8 cellular contexts compared by ENCODE assay signal in the genomic region with DNA sequence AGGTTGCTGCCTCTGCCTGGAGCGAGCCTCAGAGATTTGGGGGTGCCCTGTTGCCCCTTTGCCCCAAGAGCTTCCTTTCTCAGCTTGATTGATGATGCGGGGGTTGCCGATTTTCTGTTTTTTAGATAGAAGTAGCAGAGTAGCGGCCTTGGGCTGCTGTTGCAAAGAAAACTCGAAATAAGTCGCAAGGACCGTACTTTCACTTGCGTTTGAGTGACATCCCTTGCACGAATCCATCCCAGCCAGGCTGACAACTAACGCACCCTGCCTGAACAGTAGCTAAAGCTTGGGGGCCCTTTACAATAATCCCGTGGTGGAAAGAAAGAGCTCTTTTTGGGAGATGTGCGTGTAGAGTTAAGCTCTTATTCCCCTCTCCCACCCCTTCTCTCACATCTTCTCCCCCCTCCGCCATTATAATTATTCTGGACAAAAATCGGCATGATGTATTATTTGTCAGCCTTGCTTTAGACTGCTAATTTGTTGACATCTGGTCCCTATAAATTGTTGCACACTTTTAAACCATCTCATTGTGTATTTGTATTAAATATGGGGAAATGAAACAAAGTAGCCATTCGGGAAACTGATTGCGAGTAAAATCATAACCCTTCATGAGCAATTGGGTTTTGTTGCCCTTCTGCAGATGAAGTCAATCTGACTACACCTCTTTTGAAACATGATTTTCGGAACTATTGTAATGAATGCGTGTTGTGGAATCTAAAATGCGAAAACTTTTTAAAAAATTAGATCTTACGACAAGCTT. TPM values are rescaled to one million over a fixed set of nuclear protein-coding genes. Genes with fewer than 3 reads are reported as not detected.
DNase-seq lines count a peak whose midpoint lies in the region; ATAC-seq and TF ChIP-seq lines count a peak whose summit lies in the region.

No MANE protein-coding gene starts in this region.

- H3K9me3 Mint-ChIP-seq in activated naive CD8-positive, alpha-beta T cell treated with anti-CD3 and anti-CD28 coated beads for 36 hours: no peaks in the 10 kb centered on the region

- H3K27ac ChIP-seq in PC-9: no peak overlapping the region
- peak overlapping the region; percentile 81 for H3K27ac ChIP-seq in hepatocyte
- H3K27ac ChIP-seq in gastrocnemius medialis: peak overlapping the region; percentile 75 to 92 (median 80)

- H3K36me3 ChIP-seq in PC-9 (ENCODE audit: low read depth): no peaks in the 10 kb centered on the region
- H3K36me3 ChIP-seq in hepatocyte (replicated peaks; ENCODE audit: insufficient read depth, low read depth): no peaks in the 10 kb centered on the region
- no peaks in the 10 kb centered on the region for H3K36me3 ChIP-seq in gastrocnemius medialis

- peaks cover 61% of the 10 kb centered on the region for H3K79me2 ChIP-seq in PC-9 (ENCODE audit: low read depth)
- H3K79me2 ChIP-seq in hepatocyte: peaks cover 62% of the 10 kb centered on the region

- H3K4me1 Mint-ChIP-seq in activated naive CD8-positive, alpha-beta T cell treated with anti-CD3 and anti-CD28 coated beads for 36 hours: peaks cover 37% of the 10 kb centered on the region

- H2AFZ ChIP-seq in PC-9 (peak overlapping the region; percentile 60; the same call in 1 of the 2 replicates), hepatocyte (peak overlapping the region; percentile 66)

- H3K9me2 ChIP-seq in PC-9 (ENCODE audit: insufficient read depth) (no peaks in the 10 kb centered on the region), hepatocyte (replicated peaks; ENCODE audit: insufficient read depth) (no peaks in the 10 kb centered on the region)

- POLR2A ChIA-PET in PC-9 (lab: Charles Lee; ENCODE audit: unreplicated experiment): interaction anchor here (0.7 kb wide), 1 partner anchor 30 kb away, joined by 3 read pairs; no protein-coding TSS in a partner anchor

- no peaks in the 10 kb centered on the region for H3K27me3 ChIP-seq in PC-9 (ENCODE audit: insufficient read depth, low read depth)
- H3K27me3 ChIP-seq in hepatocyte: no peaks in the 10 kb centered on the region
- no peaks in the 10 kb centered on the region for H3K27me3 ChIP-seq in gastrocnemius medialis

- CTCF ChIA-PET in PC-9 (lab: Charles Lee): interaction anchor here (0.6 to 0.8 kb wide), 2 partner anchors 29 to 635 kb away, joined by 3 to 14 read pairs; no protein-coding TSS in a partner anchor

- in situ Hi-C loops in gastrocnemius medialis (cut with MboI; ENCODE audit: low sequenced_read_pairs in 4 of 4): no loop called here

- DNase-seq in NOMO-1 treated with DMSO at 0.1 percent for 48 hours (lab: John Stamatoyannopoulos, UW; ENCODE audit: unreplicated experiment) (peak; percentile 41), NOMO-1 treated with dmso at 0.1 percent for 144 hours (lab: John Stamatoyannopoulos, UW; ENCODE audit: unreplicated experiment) (no peak), PC-9 (peak in 1 of 2 experiments; percentile 9), hepatocyte (ENCODE audit: low spot score) (peak; percentile 52), gastrocnemius medialis (no peak), NCI-H510A (lab: John Stamatoyannopoulos, UW) (no peak)
- peak; percentile 41 for DNase-seq in activated naive CD8-positive, alpha-beta T cell treated with anti-CD3 and anti-CD28 coated beads for 36 hours

- TF ChIP-seq POLR2A in gastrocnemius medialis (IDR thresholded peaks at IDR 0.05): no peak

- H3K36me3 Mint-ChIP-seq in activated naive CD8-positive, alpha-beta T cell treated with anti-CD3 and anti-CD28 coated beads for 36 hours: peaks cover 20% of the 10 kb centered on the region

- ATAC-seq in HG02852 (IDR thresholded peaks at IDR 0.05; ENCODE audit: unreplicated experiment): peak; percentile 35
- ATAC-seq in gastrocnemius medialis: peak; percentile 56 to 58

- H3F3A ChIP-seq in PC-9 (ENCODE audit: insufficient read depth, low read depth): peaks cover 6% of the 10 kb centered on the region; the same call in 1 of the 2 replicates

- H3K4me3 Mint-ChIP-seq in activated naive CD8-positive, alpha-beta T cell treated with anti-CD3 and anti-CD28 coated beads for 36 hours: peak overlapping the region; percentile 93

- H3K4me2 ChIP-seq in PC-9 (peak overlapping the region; percentile 97), hepatocyte (peak overlapping the region; percentile 82)

- H3K9me3 ChIP-seq in PC-9 (ENCODE audit: insufficient read depth, low read depth) (no peaks in the 10 kb centered on the region), hepatocyte (ENCODE audit: low read depth) (no peaks in the 10 kb centered on the region), gastrocnemius medialis (no peaks in the 10 kb centered on the region)

- H4K20me1 ChIP-seq in PC-9 (ENCODE audit: insufficient read depth) (peaks cover 50% of the 10 kb centered on the region), hepatocyte (ENCODE audit: insufficient read depth, poor library complexity, severe bottlenecking) (peaks cover 48% of the 10 kb centered on the region)

- TF ChIP-seq CTCF in PC-9 (conservative IDR thresholded peaks at IDR 0.05): no peak
- no peak for TF ChIP-seq CTCF in hepatocyte (IDR thresholded peaks at IDR 0.05; ENCODE audit: poor library complexity)
- TF ChIP-seq CTCF in gastrocnemius medialis (IDR thresholded peaks at IDR 0.05 in 4 of 5, conservative IDR thresholded peaks at IDR 0.05 in 1 of 5): no peak

- intact Hi-C loops in PC-9 (cut with micrococcal nuclease; ENCODE audit: unreplicated experiment) (loop anchor here (2.0 kb wide), 1 partner anchor 26 kb away; no protein-coding TSS in a partner anchor), gastrocnemius medialis (cut with DNase I; ENCODE audit: low total_unique reads) (no loop called here)

- H3K27ac Mint-ChIP-seq in activated naive CD8-positive, alpha-beta T cell treated with anti-CD3 and anti-CD28 coated beads for 36 hours: peak overlapping the region; percentile 93

- no peaks in the 10 kb centered on the region for H3K27me3 Mint-ChIP-seq in activated naive CD8-positive, alpha-beta T cell treated with anti-CD3 and anti-CD28 coated beads for 36 hours

- 4% methylated on average over 20 of the region's 20 CpGs for WGBS in hepatocyte (ENCODE audit: low lambda C conversion rate, missing lambda C conversion rate)

- TSS peak; percentile 46 for BruUV-seq in PC-9 (replicated peaks; lab: Mats Ljungman, UMichigan)

- peaks cover 29% of the 10 kb centered on the region for H3K4me1 ChIP-seq in PC-9 (replicated peaks; ENCODE audit: insufficient read depth)
- H3K4me1 ChIP-seq in hepatocyte (ENCODE audit: insufficient read depth): peaks cover 22% of the 10 kb centered on the region
- H3K4me1 ChIP-seq in gastrocnemius medialis: peaks cover 21 to 28% of the 10 kb centered on the region in 2 donors

- peak overlapping the region; percentile 93 for H3K4me3 ChIP-seq in PC-9
- H3K4me3 ChIP-seq in hepatocyte: peak overlapping the region; percentile 94
- peak overlapping the region; percentile 67 to 79 (median 70) for H3K4me3 ChIP-seq in gastrocnemius medialis

RNA-seq across cellular contexts. Expression of a gene that starts 0.9 kb away (rescaled TPM):
- total RNA-seq in PC-9 (2021): 86.3 and 109 TPM in 2 replicates
- 100 to 1,000 TPM; 148 to 151 TPM for total RNA-seq in activated naive CD8-positive, alpha-beta T cell treated with anti-CD3 and anti-CD28 coated beads for 36 hours
- total RNA-seq in hepatocyte: 50.3 and 53.1 TPM in 2 replicates
- 54.8 and 62.4 TPM in 2 replicates for polyA plus RNA-seq in hepatocyte
- total RNA-seq in gastrocnemius medialis: 100 to 1,000 TPM in 1 of 4 donors, 10 to 100 TPM in 3; 61.1 to 103 (median 74.4) TPM

RNA-seq across cellular contexts. Expression of a gene that starts 52.4 kb away (rescaled TPM):
- total RNA-seq in PC-9 (2021) (73.8 and 81.9 TPM in 2 replicates), hepatocyte (45.0 and 50.5 TPM in 2 replicates), gastrocnemius medialis (10 to 100 TPM; 15.6 to 33.9 (median 18.2) TPM)
- 10 to 100 TPM; 32.6 to 34.8 TPM for total RNA-seq in activated naive CD8-positive, alpha-beta T cell treated with anti-CD3 and anti-CD28 coated beads for 36 hours
- polyA plus RNA-seq in hepatocyte: 24.4 and 29.9 TPM in 2 replicates

Comparison
In these comparisons a context has a peak if more than half of its experiments do, and no peak if none do; other contexts are left out.
1. DNase-seq: peak in NOMO-1 treated with DMSO at 0.1 percent for 48 hours (single experiment), activated naive CD8-positive, alpha-beta T cell treated with anti-CD3 and anti-CD28 coated beads for 36 hours (single experiment) and hepatocyte (single experiment); none in NOMO-1 treated with dmso at 0.1 percent for 144 hours (single experiment), gastrocnemius medialis (0 of 2) and NCI-H510A (single experiment).
2. Peak in every context shown above with its lines, with median percentiles within 50 percentile points of each other: H3K4me3 ChIP-seq.